8 cellular contexts compared by ENCODE assay signal in genomic region chr16:1929105-1929504, GRCh38. TPM values are rescaled to one million over a fixed set of nuclear protein-coding genes. Genes with fewer than 3 reads are reported as not detected.
A peak's percentile ranks its signal among the peaks of the same experiment; 100 is the strongest.
DNase-seq lines count a peak whose midpoint lies in the region; ATAC-seq and TF ChIP-seq lines count a peak whose summit lies in the region.

No MANE protein-coding gene starts in this region.

- no peak overlapping the region for H2BK12ac ChIP-seq in neuronal stem cell (ENCODE audit: low read length)

- TF ChIP-seq POLR2A in esophagus squamous epithelium (IDR thresholded peaks at IDR 0.05) = no peak

- H4K8ac ChIP-seq in neuronal stem cell (ENCODE audit: low read depth, low read length) = no peak overlapping the region

- in situ Hi-C loops in SK-MEL-5 (cut with HindIII; ENCODE audit: low pct_unique_long_range_greater_than_20kb, low sequenced_read_pairs) = no loop called here

- ATAC-seq in HG02759 (IDR thresholded peaks at IDR 0.05; ENCODE audit: unreplicated experiment) = peak; percentile 10
- no peak for ATAC-seq in HG03045 (IDR thresholded peaks at IDR 0.05; ENCODE audit: unreplicated experiment)

- H2BK15ac ChIP-seq in neuronal stem cell (ENCODE audit: low read length) = peak overlapping the region; percentile 37

- H3K4ac ChIP-seq in neuronal stem cell (ENCODE audit: low read length) = no peak overlapping the region

- 7 to 8% methylated on average over 5 to 7 of the region's 11 CpGs for WGBS in esophagus squamous epithelium, 2 donors
- no CpG with 5 or more reads among the region's 11 CpGs for WGBS in neuronal stem cell (ENCODE audit: extremely low coverage in 2 of 2, insufficient read length in 2 of 2, insufficient replicate concordance in 1 of 2), 2 donors

- H4K91ac ChIP-seq in neuronal stem cell (ENCODE audit: low read depth, low read length, poor library complexity) = no peak overlapping the region

- no peak overlapping the region for H3K9ac ChIP-seq in neuronal stem cell (ENCODE audit: low read depth, low read length, poor library complexity)

- no peak overlapping the region for H2AK5ac ChIP-seq in neuronal stem cell (ENCODE audit: low read depth, low read length)

- TF ChIP-seq CTCF in esophagus squamous epithelium (IDR thresholded peaks at IDR 0.05) = no peak

- H3K27ac ChIP-seq in esophagus squamous epithelium = peak overlapping the region; percentile 86 to 94 (median 87)
- no peak overlapping the region for H3K27ac ChIP-seq in neuronal stem cell (replicated peaks; ENCODE audit: low read length)

- H3K27me3 ChIP-seq in esophagus squamous epithelium (peaks cover 0 to 25% (median 0%) of the 10 kb centered on the region in 4 donors), neuronal stem cell (ENCODE audit: control insufficient read depth in 3 of 3, insufficient read depth in 3 of 3, low read depth in 1 of 3, low read length in 3 of 3) (peaks cover 0 to 33% (median 7%) of the 10 kb centered on the region in 3 experiments)

- no peaks in the 10 kb centered on the region for H3K79me1 ChIP-seq in neuronal stem cell (ENCODE audit: low read depth, low read length)

- no peak overlapping the region for H2BK120ac ChIP-seq in neuronal stem cell (ENCODE audit: low read depth, low read length)

- H3K36me3 ChIP-seq in esophagus squamous epithelium (no peaks in the 10 kb centered on the region), neuronal stem cell (replicated peaks in 1 of 2; ENCODE audit: control insufficient read depth in 2 of 2, insufficient read depth in 2 of 2, low read length in 2 of 2) (no peaks in the 10 kb centered on the region)

- H3K4me2 ChIP-seq in neuronal stem cell (ENCODE audit: insufficient read depth, low read length, poor library complexity, severe bottlenecking) = peak overlapping the region; percentile 73

- no peaks in the 10 kb centered on the region for H3K9me3 ChIP-seq in esophagus squamous epithelium
- no peaks in the 10 kb centered on the region for H3K9me3 ChIP-seq in neuronal stem cell (replicated peaks in 1 of 2; ENCODE audit: control insufficient read depth in 2 of 2, insufficient read depth in 1 of 2, low read depth in 1 of 2, low read length in 2 of 2)

- H3K14ac ChIP-seq in neuronal stem cell (ENCODE audit: low read length) = no peak overlapping the region

- H3K23ac ChIP-seq in neuronal stem cell (ENCODE audit: low read depth, low read length, poor library complexity) = peak overlapping the region; percentile 98

- intact Hi-C loops in esophagus squamous epithelium (cut with DNase I) = loop anchor here (5.0 kb wide), 1 partner anchor 57 kb away; the partner anchor contains the start of gene MEIOB

- DNase-seq in DMS153 treated with DMSO at 0.1 percent for 48 hours (lab: John Stamatoyannopoulos, UW; ENCODE audit: unreplicated experiment) = peak; percentile 49
- DNase-seq in SK-MEL-5 (ENCODE audit: low read depth, low spot score) = peak; percentile 51
- DNase-seq in esophagus squamous epithelium (lab: John Stamatoyannopoulos, UW) = no peak
- no peak for DNase-seq in neuronal stem cell (ENCODE audit: low spot score)
- DNase-seq in activated CD8-positive, alpha-beta memory T cell treated with anti-CD3 and anti-CD28 coated beads for 24 hours = no peak
- no peak for DNase-seq in COR-L47 (lab: John Stamatoyannopoulos, UW)

- H2AFZ ChIP-seq in neuronal stem cell (ENCODE audit: low read length) = peak overlapping the region; percentile 96

- H3K4me3 ChIP-seq in esophagus squamous epithelium (peak overlapping the region; percentile 47 to 79 (median 63)), neuronal stem cell (ENCODE audit: low read length in 2 of 2) (peak overlapping the region; percentile 29 to 43)

- peak overlapping the region; percentile 53 for H2BK5ac ChIP-seq in neuronal stem cell (ENCODE audit: low read length)

- H3K18ac ChIP-seq in neuronal stem cell (ENCODE audit: low read length) = peak overlapping the region; percentile 93

- H3K4me1 ChIP-seq in esophagus squamous epithelium = peaks cover 11 to 36% (median 12%) of the 10 kb centered on the region in 3 donors
- peaks cover 4 to 6% of the 10 kb centered on the region in 2 donors for H3K4me1 ChIP-seq in neuronal stem cell (ENCODE audit: control insufficient read depth in 2 of 2, insufficient read depth in 1 of 2, low read depth in 1 of 2, low read length in 2 of 2)

RNA-seq across cellular contexts. Expression of gene HS3ST6, which starts 10.9 kb away (rescaled TPM):
- total RNA-seq in SK-MEL-5 (2014; rRNA removed; shearing (Covaris generic)) = not detected in 2 replicates
- polyA plus RNA-seq in SK-MEL-5 (2015; cell fraction: cytosol; rRNA removed) = 0.52 TPM in 1 of 2 replicates, not detected in the other
- polyA plus RNA-seq in SK-MEL-5 (2015; cell fraction: nucleus; rRNA removed) = not detected in 2 replicates
- 1 to 10 TPM; 1.6 to 9.9 (median 6.3) TPM for total RNA-seq in esophagus squamous epithelium
- 1.1 TPM for polyA plus RNA-seq in neuronal stem cell (2013, experiment 1 of 2)
- polyA plus RNA-seq in neuronal stem cell (2013, experiment 2 of 2) = 1.1 TPM

RNA-seq across cellular contexts. Expression of gene MSRB1, which starts 13.9 kb away (rescaled TPM):
- total RNA-seq in SK-MEL-5 (2014; rRNA removed; shearing (Covaris generic)) = 17.2 and 23.6 TPM in 2 replicates
- 24.7 and 34.7 TPM in 2 replicates for polyA plus RNA-seq in SK-MEL-5 (2015; cell fraction: cytosol; rRNA removed)
- 7.0 and 8.9 TPM in 2 replicates for polyA plus RNA-seq in SK-MEL-5 (2015; cell fraction: nucleus; rRNA removed)
- 10 to 100 TPM; 20.1 to 36.4 (median 21.0) TPM for total RNA-seq in esophagus squamous epithelium
- 18.8 TPM for polyA plus RNA-seq in neuronal stem cell (2013, experiment 1 of 2)
- polyA plus RNA-seq in neuronal stem cell (2013, experiment 2 of 2) = 17.3 TPM

RNA-seq across cellular contexts. Expression of gene RPL3L, which starts 25.4 kb away (rescaled TPM):
- not detected in 2 replicates for total RNA-seq in SK-MEL-5 (2014; rRNA removed; shearing (Covaris generic))
- not detected in 2 replicates for polyA plus RNA-seq in SK-MEL-5 (2015; cell fraction: cytosol; rRNA removed)
- not detected in 2 replicates for polyA plus RNA-seq in SK-MEL-5 (2015; cell fraction: nucleus; rRNA removed)
- not detected for total RNA-seq in esophagus squamous epithelium
- 0.06 TPM for polyA plus RNA-seq in neuronal stem cell (2013, experiment 1 of 2)
- polyA plus RNA-seq in neuronal stem cell (2013, experiment 2 of 2) = 0.04 TPM

RNA-seq across cellular contexts. Expression of gene NDUFB10, which starts 30.2 kb away (rescaled TPM):
- 234 and 241 TPM in 2 replicates for total RNA-seq in SK-MEL-5 (2014; rRNA removed; shearing (Covaris generic))
- 226 and 336 TPM in 2 replicates for polyA plus RNA-seq in SK-MEL-5 (2015; cell fraction: cytosol; rRNA removed)
- 29.7 and 42.6 TPM in 2 replicates for polyA plus RNA-seq in SK-MEL-5 (2015; cell fraction: nucleus; rRNA removed)
- total RNA-seq in esophagus squamous epithelium = 100 to 1,000 TPM; 172 to 215 (median 189) TPM
- polyA plus RNA-seq in neuronal stem cell (2013, experiment 1 of 2) = 135 TPM
- 129 TPM for polyA plus RNA-seq in neuronal stem cell (2013, experiment 2 of 2)

RNA-seq across cellular contexts. Expression of gene RPS2, which starts 35.5 kb away (rescaled TPM):
- total RNA-seq in SK-MEL-5 (2014; rRNA removed; shearing (Covaris generic)) = 2,672 and 2,687 TPM in 2 replicates
- 4,026 and 4,911 TPM in 2 replicates for polyA plus RNA-seq in SK-MEL-5 (2015; cell fraction: cytosol; rRNA removed)
- 1,120 and 1,134 TPM in 2 replicates for polyA plus RNA-seq in SK-MEL-5 (2015; cell fraction: nucleus; rRNA removed)
- total RNA-seq in esophagus squamous epithelium = 1,000 to 10,000 TPM; 1,980 to 2,837 (median 2,292) TPM
- 7,109 TPM for polyA plus RNA-seq in neuronal stem cell (2013, experiment 1 of 2)
- polyA plus RNA-seq in neuronal stem cell (2013, experiment 2 of 2) = 6,979 TPM

Comparison
In these comparisons a context has a peak if more than half of its experiments do, and no peak if none do; other contexts are left out.
1. DNase-seq: peak in DMS153 treated with DMSO at 0.1 percent for 48 hours (single experiment) and SK-MEL-5 (single experiment); none in esophagus squamous epithelium (single experiment), neuronal stem cell (single experiment), activated CD8-positive, alpha-beta memory T cell treated with anti-CD3 and anti-CD28 coated beads for 24 hours (single experiment) and COR-L47 (single experiment).